Comparison of ENCODE assay signal across 20 cellular contexts in the genomic region with DNA sequence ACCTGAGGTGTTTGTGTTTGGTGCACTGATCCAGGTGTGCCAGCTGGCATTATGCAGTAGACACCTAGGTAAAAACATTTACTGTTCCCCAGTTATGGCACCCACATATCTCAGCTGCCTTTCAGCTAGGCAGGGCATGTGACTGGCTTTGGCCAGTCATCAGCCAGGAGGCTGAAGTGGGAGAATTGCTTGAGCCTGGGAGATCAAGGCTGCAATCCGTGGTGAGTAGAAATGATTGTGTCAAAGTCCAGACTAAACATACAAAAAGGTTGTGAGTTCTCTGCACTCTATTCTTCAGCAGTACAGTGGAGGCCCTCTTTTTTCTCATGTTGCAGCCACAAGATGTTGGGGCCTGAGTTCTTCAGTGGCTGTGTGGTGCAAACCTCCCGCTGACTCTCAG. TPM values are rescaled to one million over a fixed set of nuclear protein-coding genes. Genes with fewer than 3 reads are reported as not detected.
DNase-seq lines count a peak whose midpoint lies in the region; ATAC-seq, FAIRE-seq and TF ChIP-seq lines count a peak whose summit lies in the region.
"Had no signal": no experiment of that assay in that cellular context is flagged by ENCODE, and none has a peak within 500 bp of the region (broad histone marks: within the 10 kb centered on the region; RNA-seq: fewer than 3 reads in every experiment).

No MANE protein-coding gene starts in this region.

- H3K27ac ChIP-seq in HepG2 (ENCODE audit: extremely low read length, insufficient read depth, low read length), result no peak overlapping the region
- H3K27ac ChIP-seq in effector memory CD4-positive, alpha-beta T cell (ENCODE audit: insufficient read depth, low read length, poor library complexity, severe bottlenecking), result no peak overlapping the region
- H3K27ac ChIP-seq: A549, C4-2B had no signal

- in situ Hi-C loops in HepG2 (cut with HindIII; ENCODE audit: extremely low pct_ligation_motif_present, low pct_unique_long_range_greater_than_20kb), result no loop called here

- H2AFZ ChIP-seq in HepG2 (ENCODE audit: low read length), result no peak overlapping the region
- H2AFZ ChIP-seq: GM23338 had no signal

- H3K4me1 Mint-ChIP-seq in WTC11, result peaks cover 4% of the 10 kb centered on the region

- POLR2A ChIA-PET in WTC11 (lab: Charles Lee), result no interaction called here
- POLR2A ChIA-PET in HepG2 (lab: Yijun Ruan, JAX), result no interaction called here

- CTCF ChIA-PET in WTC11 (lab: Charles Lee) (no interaction called here), HepG2 (lab: Yijun Ruan, JAX; ENCODE audit: low intra/inter-chr PET ratio, low total read pairs) (no interaction called here)

- peak overlapping the region; percentile 25 for H3K4me2 ChIP-seq in HepG2 (ENCODE audit: low read depth, low read length)
- H3K4me2 ChIP-seq: A549, GM23338 had no signal

- intact Hi-C loops in HepG2 (cut with micrococcal nuclease; ENCODE audit: unreplicated experiment), result no loop called here

- H3K9me3 Mint-ChIP-seq in WTC11, result no peaks in the 10 kb centered on the region
- H3K9me3 Mint-ChIP-seq: CD4-positive, alpha-beta T cell had no signal

- peaks cover 26% of the 10 kb centered on the region for H3K4me1 ChIP-seq in HepG2 (ENCODE audit: insufficient read depth, low read length)
- no peaks in the 10 kb centered on the region for H3K4me1 ChIP-seq in effector memory CD4-positive, alpha-beta T cell (ENCODE audit: control insufficient read depth, insufficient read depth, low read length, poor library complexity, severe bottlenecking)
- H3K4me1 ChIP-seq: A549 had no signal

- TF ChIP-seq POLR2A in HepG2 (IDR thresholded peaks at IDR 0.05; ENCODE audit: insufficient read depth in 1 of 2, low read depth in 2 of 2, low read length in 2 of 2), result no peak

- no peaks in the 10 kb centered on the region for H3K79me2 ChIP-seq in HepG2 (ENCODE audit: insufficient read depth, low read length)

- H3K36me3 ChIP-seq in HepG2 (replicated peaks in 1 of 2; ENCODE audit: control insufficient read depth in 1 of 2, insufficient read depth in 2 of 2, low read length in 2 of 2), result no peaks in the 10 kb centered on the region
- no peaks in the 10 kb centered on the region for H3K36me3 ChIP-seq in effector memory CD4-positive, alpha-beta T cell (ENCODE audit: control insufficient read depth, insufficient read depth, low read length)

- H3K27me3 ChIP-seq in HepG2 (ENCODE audit: control insufficient read depth in 1 of 2, insufficient read depth in 2 of 2, low read length in 2 of 2), result peaks cover 0 to 11% of the 10 kb centered on the region in 2 experiments; a peak in 4 of 5 replicates
- H3K27me3 ChIP-seq in effector memory CD4-positive, alpha-beta T cell (replicated peaks; ENCODE audit: control insufficient read depth, insufficient read depth, low read length, poor library complexity, severe bottlenecking), result peaks cover 7% of the 10 kb centered on the region

- TF ChIP-seq EP300 in HepG2 (IDR thresholded peaks at IDR 0.05; ENCODE audit: low read depth in 2 of 2, low read length in 2 of 2), result no peak
- no peak for TF ChIP-seq EP300 in HepG2 (CRISPR knock-in tag; IDR thresholded peaks at IDR 0.05; ENCODE audit: borderline replicate concordance)

- no peak for TF ChIP-seq RAD21 in HepG2 (CRISPR knock-in tag; IDR thresholded peaks at IDR 0.05)

- H3K9ac ChIP-seq in HepG2 (ENCODE audit: insufficient read depth, low read depth, low read length), result no peak overlapping the region

- peak; percentile 93 for FAIRE-seq in HepG2 (lab: Jason Lieb, UNC)
- FAIRE-seq: A549, G401.6, GM12891, HTR-8/SVneo, K562 had no signal

- H3K9me3 ChIP-seq in HepG2 (ENCODE audit: low read length), result no peaks in the 10 kb centered on the region
- H3K9me3 ChIP-seq in effector memory CD4-positive, alpha-beta T cell (ENCODE audit: control insufficient read depth, low read length), result no peaks in the 10 kb centered on the region
- H3K9me3 ChIP-seq: A549 had no signal

- ATAC-seq in WTC11 (no peak), HepG2 (peak; percentile 91), HG02884 (IDR thresholded peaks at IDR 0.05; ENCODE audit: unreplicated experiment) (no peak)
- ATAC-seq: A549, GM23338, HCT116, K562 had no signal

- no peak overlapping the region for H3K4me3 Mint-ChIP-seq in WTC11
- H3K4me3 Mint-ChIP-seq: CD4-positive, alpha-beta T cell; GM23338; HFFc6 had no signal

- peaks cover 30% of the 10 kb centered on the region for H3K27me3 Mint-ChIP-seq in WTC11 (ENCODE audit: low read depth)

- no peaks in the 10 kb centered on the region; the same call in 1 of the 2 replicates for H3K36me3 Mint-ChIP-seq in WTC11

- BruUV-seq in HepG2 (replicated peaks; lab: Mats Ljungman, UMichigan), result no TSS peak

- H3K27ac Mint-ChIP-seq in WTC11, result no peak overlapping the region
- H3K27ac Mint-ChIP-seq: CD4-positive, alpha-beta T cell; GM23338; HFFc6 had no signal

- H3K4me3 ChIP-seq in HepG2 (replicated peaks in 1 of 3; ENCODE audit: insufficient read depth in 1 of 3, low read depth in 2 of 3, low read length in 3 of 3), result no peak overlapping the region
- H3K4me3 ChIP-seq in effector memory CD4-positive, alpha-beta T cell (ENCODE audit: insufficient read depth, low read depth, low read length, poor library complexity, severe bottlenecking), result no peak overlapping the region
- H3K4me3 ChIP-seq: A549, GM23338, K562 had no signal

- H4K20me1 ChIP-seq in HepG2 (ENCODE audit: insufficient read depth, low read length), result no peaks in the 10 kb centered on the region

- DNase-seq in DMS53 treated with DMSO at 0.1 percent for 48 hours (lab: John Stamatoyannopoulos, UW; ENCODE audit: unreplicated experiment), result peak; percentile 64
- no peak for DNase-seq in WTC11 (ENCODE audit: low spot score)
- DNase-seq in HepG2 (ENCODE audit: low spot score), result peak; percentile 69
- no peak for DNase-seq in 8988T
- DNase-seq in effector memory CD4-positive, alpha-beta T cell, result no peak
- no peak for DNase-seq in mesenteric fat pad (ENCODE audit: low spot score)
- DNase-seq: AML-193; Calu3; CD4-positive, alpha-beta T cell; H7; HFFc6 had no signal

- 0% methylated on average over 2 of the region's 2 CpGs for WGBS in HepG2 (ENCODE audit: low lambda C conversion rate)

- TF ChIP-seq CTCF in WTC11 (IDR thresholded peaks at IDR 0.05), result no peak
- no peak for TF ChIP-seq CTCF in HepG2 (CRISPR knock-in tag; IDR thresholded peaks at IDR 0.05)

RNA-seq across cellular contexts. Expression of a gene that starts 3.2 kb away (rescaled TPM):
- total RNA-seq in WTC11 (2021) (4.8 to 7.0 TPM (median 5.3 TPM) in 3 replicates), HepG2 (2016; rRNA removed; fragmentation: Illumina TruSeq; extraction: Trizol) (0.18 and 0.29 TPM in 2 replicates), mesenteric fat pad (not detected)
- 0.91 and 0.97 TPM in 2 replicates for total RNA-seq in HepG2 (2016; cell fraction: cytosol; rRNA removed; fragmentation: Illumina TruSeq; extraction: Trizol; ENCODE audit: low read depth)
- total RNA-seq in HepG2 (2016; cell fraction: insoluble cytoplasmic fraction; rRNA removed; fragmentation: Illumina TruSeq; extraction: Trizol), result 0.19 and 0.24 TPM in 2 replicates
- 0.77 and 0.96 TPM in 2 replicates for total RNA-seq in HepG2 (2016; cell fraction: membrane; rRNA removed; fragmentation: Illumina TruSeq; extraction: Trizol)
- not detected in 2 replicates for total RNA-seq in HepG2 (2016; cell fraction: nucleus; rRNA removed; fragmentation: Illumina TruSeq; extraction: Trizol)
- polyA plus RNA-seq in HepG2 (2011; rRNA removed), result 0.17 and 0.34 TPM in 2 replicates
- 0.18 and 0.43 TPM in 2 replicates for polyA plus RNA-seq in HepG2 (2011; cell fraction: cytosol; rRNA removed)
- polyA plus RNA-seq in HepG2 (2011; cell fraction: nucleus; rRNA removed), result 0.40 and 0.87 TPM in 2 replicates
- polyA plus RNA-seq in HepG2 (2012), result 0.27 and 0.44 TPM in 2 replicates
- 0.92 and 0.95 TPM in 2 replicates for polyA plus RNA-seq in HepG2 (2016; cell fraction: cytosol; fragmentation: Illumina TruSeq; extraction: Trizol; ENCODE audit: low read depth)
- 0.15 and 0.26 TPM in 2 replicates for polyA plus RNA-seq in HepG2 (2016; cell fraction: insoluble cytoplasmic fraction; fragmentation: Illumina TruSeq; extraction: Trizol; ENCODE audit: low read depth)
- 0.80 and 1.4 TPM in 2 replicates for polyA plus RNA-seq in HepG2 (2016; cell fraction: membrane; fragmentation: Illumina TruSeq; extraction: Trizol; ENCODE audit: low read depth)
- 0.61 TPM in 1 of 2 replicates, not detected in the other for polyA plus RNA-seq in HepG2 (2016; cell fraction: nucleus; fragmentation: Illumina TruSeq; extraction: Trizol; ENCODE audit: insufficient read depth, low read depth)
- 0.46 TPM in 1 of 2 replicates, not detected in the other for polyA minus RNA-seq in HepG2 (2011; rRNA and poly(A)+ RNA removed; ENCODE audit: low replicate concordance)
- 0.79 TPM in 1 of 2 replicates, not detected in the other for polyA minus RNA-seq in HepG2 (2011; cell fraction: cytosol; rRNA and poly(A)+ RNA removed)
- polyA minus RNA-seq in HepG2 (2011; cell fraction: nucleus; rRNA and poly(A)+ RNA removed), result not detected in 2 replicates
- total RNA-seq: CD4-positive, alpha-beta T cell; HFFc6; K562 had no signal
- polyA plus RNA-seq: K562 had no signal

RNA-seq across cellular contexts. Expression of a gene that starts 39.6 kb away (rescaled TPM):
- total RNA-seq in WTC11 (2021) (89.9 to 98.8 TPM (median 95.1 TPM) in 3 replicates), HepG2 (2016; rRNA removed; fragmentation: Illumina TruSeq; extraction: Trizol) (170 and 234 TPM in 2 replicates), mesenteric fat pad (65.6 TPM)
- 347 and 378 TPM in 2 replicates for total RNA-seq in HepG2 (2016; cell fraction: cytosol; rRNA removed; fragmentation: Illumina TruSeq; extraction: Trizol; ENCODE audit: low read depth)
- total RNA-seq in HepG2 (2016; cell fraction: insoluble cytoplasmic fraction; rRNA removed; fragmentation: Illumina TruSeq; extraction: Trizol), result 169 and 246 TPM in 2 replicates
- 105 and 124 TPM in 2 replicates for total RNA-seq in HepG2 (2016; cell fraction: membrane; rRNA removed; fragmentation: Illumina TruSeq; extraction: Trizol)
- total RNA-seq in HepG2 (2016; cell fraction: nucleus; rRNA removed; fragmentation: Illumina TruSeq; extraction: Trizol), result 78.0 and 91.8 TPM in 2 replicates
- 36.2 and 54.6 TPM in 2 replicates for polyA plus RNA-seq in HepG2 (2011; rRNA removed)
- 17.7 and 23.7 TPM in 2 replicates for polyA plus RNA-seq in HepG2 (2011; cell fraction: cytosol; rRNA removed)
- 36.1 and 43.2 TPM in 2 replicates for polyA plus RNA-seq in HepG2 (2011; cell fraction: nucleus; rRNA removed)
- polyA plus RNA-seq in HepG2 (2012), result 54.2 and 68.7 TPM in 2 replicates
- 10.9 and 12.8 TPM in 2 replicates for polyA plus RNA-seq in HepG2 (2016; cell fraction: cytosol; fragmentation: Illumina TruSeq; extraction: Trizol; ENCODE audit: low read depth)
- polyA plus RNA-seq in HepG2 (2016; cell fraction: insoluble cytoplasmic fraction; fragmentation: Illumina TruSeq; extraction: Trizol; ENCODE audit: low read depth), result 148 and 154 TPM in 2 replicates
- 18.4 and 20.4 TPM in 2 replicates for polyA plus RNA-seq in HepG2 (2016; cell fraction: membrane; fragmentation: Illumina TruSeq; extraction: Trizol; ENCODE audit: low read depth)
- polyA plus RNA-seq in HepG2 (2016; cell fraction: nucleus; fragmentation: Illumina TruSeq; extraction: Trizol; ENCODE audit: insufficient read depth, low read depth), result 93.6 and 93.7 TPM in 2 replicates
- polyA minus RNA-seq in HepG2 (2011; rRNA and poly(A)+ RNA removed; ENCODE audit: low replicate concordance), result 9.9 and 30.3 TPM in 2 replicates
- polyA minus RNA-seq in HepG2 (2011; cell fraction: cytosol; rRNA and poly(A)+ RNA removed), result 33.1 and 33.8 TPM in 2 replicates
- 68.4 and 69.3 TPM in 2 replicates for polyA minus RNA-seq in HepG2 (2011; cell fraction: nucleus; rRNA and poly(A)+ RNA removed)

RNA-seq across cellular contexts. Expression of a gene that starts 53.3 kb away (rescaled TPM):
- total RNA-seq in WTC11 (2021), result 76.7 to 90.2 TPM (median 81.8 TPM) in 3 replicates
- total RNA-seq in HepG2 (2016; rRNA removed; fragmentation: Illumina TruSeq; extraction: Trizol), result 69.5 and 126 TPM in 2 replicates
- total RNA-seq in HepG2 (2016; cell fraction: cytosol; rRNA removed; fragmentation: Illumina TruSeq; extraction: Trizol; ENCODE audit: low read depth), result 47.1 and 75.8 TPM in 2 replicates
- total RNA-seq in HepG2 (2016; cell fraction: insoluble cytoplasmic fraction; rRNA removed; fragmentation: Illumina TruSeq; extraction: Trizol), result 71.7 and 113 TPM in 2 replicates
- total RNA-seq in HepG2 (2016; cell fraction: membrane; rRNA removed; fragmentation: Illumina TruSeq; extraction: Trizol), result 148 and 184 TPM in 2 replicates
- total RNA-seq in HepG2 (2016; cell fraction: nucleus; rRNA removed; fragmentation: Illumina TruSeq; extraction: Trizol), result 45.1 and 60.0 TPM in 2 replicates
- polyA plus RNA-seq in HepG2 (2011; rRNA removed), result 24.0 and 26.9 TPM in 2 replicates
- 7.7 and 15.0 TPM in 2 replicates for polyA plus RNA-seq in HepG2 (2011; cell fraction: cytosol; rRNA removed)
- polyA plus RNA-seq in HepG2 (2011; cell fraction: nucleus; rRNA removed), result 11.7 and 19.0 TPM in 2 replicates
- polyA plus RNA-seq in HepG2 (2012), result 50.7 and 60.7 TPM in 2 replicates
- 97.9 and 118 TPM in 2 replicates for polyA plus RNA-seq in HepG2 (2016; cell fraction: cytosol; fragmentation: Illumina TruSeq; extraction: Trizol; ENCODE audit: low read depth)
- 46.7 and 55.6 TPM in 2 replicates for polyA plus RNA-seq in HepG2 (2016; cell fraction: insoluble cytoplasmic fraction; fragmentation: Illumina TruSeq; extraction: Trizol; ENCODE audit: low read depth)
- polyA plus RNA-seq in HepG2 (2016; cell fraction: membrane; fragmentation: Illumina TruSeq; extraction: Trizol; ENCODE audit: low read depth), result 113 and 140 TPM in 2 replicates
- polyA plus RNA-seq in HepG2 (2016; cell fraction: nucleus; fragmentation: Illumina TruSeq; extraction: Trizol; ENCODE audit: insufficient read depth, low read depth), result 41.3 and 43.8 TPM in 2 replicates
- 10.6 and 17.9 TPM in 2 replicates for polyA minus RNA-seq in HepG2 (2011; rRNA and poly(A)+ RNA removed; ENCODE audit: low replicate concordance)
- polyA minus RNA-seq in HepG2 (2011; cell fraction: cytosol; rRNA and poly(A)+ RNA removed), result 32.5 and 39.8 TPM in 2 replicates
- polyA minus RNA-seq in HepG2 (2011; cell fraction: nucleus; rRNA and poly(A)+ RNA removed), result 60.9 and 70.2 TPM in 2 replicates
- 55.1 TPM for total RNA-seq in mesenteric fat pad

Comparison
In these comparisons a context has a peak if more than half of its experiments do, and no peak if none do; other contexts are left out.
1. DNase-seq: peak in DMS53 treated with DMSO at 0.1 percent for 48 hours (single experiment) and HepG2 (single experiment); none in WTC11 (single experiment), 8988T (single experiment), effector memory CD4-positive, alpha-beta T cell (0 of 3) and mesenteric fat pad (single experiment).